Comparison of ENCODE assay signal across 10 cellular contexts in the genomic region with DNA sequence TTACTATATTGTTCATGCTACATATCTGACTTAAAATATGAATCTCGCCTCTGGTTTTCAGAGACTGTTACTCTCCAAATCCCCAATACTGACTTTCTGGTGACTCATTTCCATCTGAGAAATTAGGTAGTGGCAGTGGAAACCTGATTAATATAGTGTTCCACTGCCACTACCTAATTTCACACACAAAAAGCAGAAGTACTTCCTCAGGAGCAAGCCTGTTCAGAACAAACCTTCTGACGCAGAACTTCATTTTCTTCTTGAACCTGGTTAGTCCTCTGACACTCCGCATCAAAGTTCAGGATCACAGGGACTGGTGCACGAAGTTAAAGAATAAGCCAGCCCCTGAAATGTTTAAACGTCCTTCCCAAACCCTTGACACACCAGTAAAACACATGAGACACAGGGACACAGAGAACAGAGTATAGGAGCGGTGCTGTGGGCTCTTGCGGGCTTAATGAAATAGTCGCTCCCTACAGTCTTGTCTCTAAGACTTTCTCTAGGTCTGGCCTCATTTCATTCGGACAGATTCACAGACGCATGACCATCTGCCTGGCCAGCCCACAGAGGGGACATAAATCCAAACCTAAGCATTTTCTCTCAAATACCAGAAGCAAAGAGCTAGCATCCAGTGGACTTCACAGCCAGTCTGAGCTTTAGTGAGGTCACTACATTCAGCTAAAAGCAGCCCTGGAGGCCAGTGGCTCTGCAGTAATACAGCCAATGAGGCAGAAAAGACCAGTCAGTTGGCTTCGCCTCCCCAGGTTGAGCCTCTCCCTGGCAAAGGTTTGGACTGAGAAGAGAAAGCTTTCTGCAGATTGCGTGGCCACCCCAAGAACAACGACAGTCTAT. TPM values are rescaled to one million over a fixed set of nuclear protein-coding genes. Genes with fewer than 3 reads are reported as not detected.
DNase-seq lines count a peak whose midpoint lies in the region; ATAC-seq and TF ChIP-seq lines count a peak whose summit lies in the region.
"Had no signal": no experiment of that assay in that cellular context is flagged by ENCODE, and none has a peak within 500 bp of the region (broad histone marks: within the 10 kb centered on the region; RNA-seq: fewer than 3 reads in every experiment).

No MANE protein-coding gene starts in this region.

- H3K9ac ChIP-seq in smooth muscle cell (ENCODE audit: low read depth): no peak overlapping the region

- DNase-seq in left kidney (ENCODE audit: low read depth, low spot score) (peak; percentile 50), DMS 273 treated with DMSO at 0.1 percent for 48 hours (lab: John Stamatoyannopoulos, UW) (no peak), smooth muscle cell (lab: John Stamatoyannopoulos, UW; ENCODE audit: unreplicated experiment) (no peak)
- no peak for DNase-seq in central memory CD4-positive, alpha-beta T cell
- DNase-seq: esophagus squamous epithelium had no signal

- peak; percentile 8 for TF ChIP-seq POLR2A in GM15510 (IDR thresholded peaks at IDR 0.05; ENCODE audit: borderline replicate concordance, extremely low read depth, insufficient read length)

- no peaks in the 10 kb centered on the region for H4K20me1 ChIP-seq in smooth muscle cell (ENCODE audit: low read depth)

- no peak overlapping the region for H3K4me3 ChIP-seq in smooth muscle cell

- no peaks in the 10 kb centered on the region for H3F3A ChIP-seq in smooth muscle cell (ENCODE audit: low read depth)

- H3K27ac ChIP-seq in smooth muscle cell (ENCODE audit: low read depth): no peak overlapping the region

- no peaks in the 10 kb centered on the region for H3K9me3 ChIP-seq in smooth muscle cell (replicated peaks; ENCODE audit: low read depth)
- H3K9me3 ChIP-seq: esophagus squamous epithelium had no signal

- peak; percentile 23 for ATAC-seq in GM21367 (IDR thresholded peaks at IDR 0.05; ENCODE audit: unreplicated experiment)
- peak; percentile 30 for ATAC-seq in HG03460 (IDR thresholded peaks at IDR 0.05; ENCODE audit: unreplicated experiment)
- no peak for ATAC-seq in GM19397 (IDR thresholded peaks at IDR 0.05; ENCODE audit: unreplicated experiment)

- H3K36me3 ChIP-seq in smooth muscle cell (ENCODE audit: low read depth): no peaks in the 10 kb centered on the region

- H3K27me3 ChIP-seq in smooth muscle cell (ENCODE audit: low read depth): no peaks in the 10 kb centered on the region
- H3K27me3 ChIP-seq: esophagus squamous epithelium had no signal

- H3K4me2 ChIP-seq in smooth muscle cell: no peak overlapping the region

- 84% methylated on average over 13 of the region's 13 CpGs for WGBS in smooth muscle cell (ENCODE audit: low lambda C conversion rate)

- H3K4me1 ChIP-seq in smooth muscle cell (ENCODE audit: low read depth): no peaks in the 10 kb centered on the region

- no peak for TF ChIP-seq CTCF in smooth muscle cell (IDR thresholded peaks at IDR 0.05; ENCODE audit: borderline replicate concordance, insufficient read depth, poor library complexity, severe bottlenecking)

- H3K79me2 ChIP-seq in smooth muscle cell (ENCODE audit: low read depth): peaks cover 5% of the 10 kb centered on the region

- no peak overlapping the region for H2AFZ ChIP-seq in smooth muscle cell (ENCODE audit: low read depth)

RNA-seq across cellular contexts. Expression of a gene that starts 4.2 kb away (rescaled TPM):
- 6.6 and 16.7 TPM in 2 replicates for total RNA-seq in smooth muscle cell
- 6.8 and 12.7 TPM in 2 replicates for polyA plus RNA-seq in smooth muscle cell

RNA-seq across cellular contexts. Expression of a gene that starts 26.5 kb away (rescaled TPM):
- total RNA-seq in smooth muscle cell: not detected in 2 replicates
- polyA plus RNA-seq in smooth muscle cell: not detected in 2 replicates
- total RNA-seq: activated T-helper 2 cell treated with anti-CD3 and anti-CD28 coated beads, Interferon-gamma antibody, Interleukin-2, Interleukin-4, amounts not matched to agents 10 μg/mL and 5 μg/mL and 100 μg/mL, durations not matched to agents 14 hours and 24 hours and 36 hours; esophagus squamous epithelium had no signal

RNA-seq across cellular contexts. Expression of a gene that starts 36.6 kb away (rescaled TPM):
- 24.7 and 33.4 TPM in 2 replicates for total RNA-seq in smooth muscle cell
- 38.2 and 43.9 TPM in 2 replicates for polyA plus RNA-seq in smooth muscle cell

RNA-seq across cellular contexts. Expression of a gene that starts 59.2 kb away (rescaled TPM):
- total RNA-seq in smooth muscle cell: not detected in 2 replicates
- 5.6 and 5.8 TPM in 2 replicates for polyA plus RNA-seq in smooth muscle cell
